1 cellular context compared by ENCODE assay signal in the genomic region with DNA sequence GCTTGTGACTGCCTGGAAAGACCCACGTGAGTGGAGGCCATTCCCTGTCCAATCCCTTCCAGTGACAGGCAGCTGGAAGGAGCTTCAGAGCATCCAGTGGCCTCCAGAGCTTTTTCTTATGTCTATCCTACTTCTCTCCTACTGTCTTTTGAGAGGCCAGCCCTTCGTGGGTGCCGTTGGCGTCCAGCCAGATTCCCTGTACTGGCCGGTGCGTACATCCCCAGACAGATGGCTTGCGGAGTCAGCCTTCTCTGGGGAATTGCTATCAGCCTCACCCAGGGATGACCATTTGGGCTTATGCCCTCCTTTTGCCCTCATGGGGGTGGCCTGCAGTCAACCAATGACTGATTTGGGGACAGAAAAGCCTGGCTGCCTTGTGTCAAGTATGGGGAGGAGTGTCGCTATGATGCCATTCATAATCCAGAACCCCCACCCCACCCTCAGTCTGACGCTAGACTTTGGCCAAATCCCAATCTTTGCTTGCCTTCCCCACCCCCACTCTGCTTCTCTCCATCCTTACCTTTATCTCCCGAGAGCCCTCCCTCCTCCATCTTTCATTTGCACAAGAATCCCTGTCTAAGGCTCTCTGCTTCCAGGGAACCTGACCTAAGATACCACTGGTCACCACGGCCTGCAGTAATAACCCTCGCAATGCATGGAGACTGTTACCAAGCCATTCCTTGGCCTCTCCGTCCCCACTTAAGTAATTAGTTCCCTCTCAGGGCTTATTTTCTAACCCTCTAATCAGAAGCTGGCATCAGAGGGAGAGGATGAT.
TF ChIP-seq lines count a peak whose summit lies in the region.

No MANE protein-coding gene starts in this region.

TF ChIP-seq in SK-N-SH, 30 proteins besides CTCF, POLR2A, EP300 and RAD21 (continued from another document):
- TF ChIP-seq SIN3A (IDR thresholded peaks at IDR 0.05; ENCODE audit: borderline replicate concordance, low read depth, low read length), result no peak
- TF ChIP-seq GATA2 (CRISPR knock-in tag; IDR thresholded peaks at IDR 0.05), result no peak
- no peak for TF ChIP-seq ELF1 (IDR thresholded peaks at IDR 0.05)
- TF ChIP-seq RFX5 (IDR thresholded peaks at IDR 0.05; ENCODE audit: low read length), result no peak
- no peak for TF ChIP-seq JUND (IDR thresholded peaks at IDR 0.05)
- TF ChIP-seq MXI1 (IDR thresholded peaks at IDR 0.05; ENCODE audit: low read depth, low read length), result no peak
- TF ChIP-seq SMC3 (IDR thresholded peaks at IDR 0.05; ENCODE audit: low read depth, low read length), result no peak
- TF ChIP-seq CHD2 (IDR thresholded peaks at IDR 0.05; ENCODE audit: low read length, partially characterized antibody), result no peak
